In genomic region chr17:79835953-79836951, GRCh38 we compare ENCODE assay signal across 8 cellular contexts. TPM values are rescaled to one million over a fixed set of nuclear protein-coding genes. Genes with fewer than 3 reads are reported as not detected.
DNase-seq lines count a peak whose midpoint lies in the region; ATAC-seq, FAIRE-seq and TF ChIP-seq lines count a peak whose summit lies in the region.

No MANE protein-coding gene starts in this region.

- peak overlapping the region; percentile 6 to 87 for H3K18ac ChIP-seq in mesenchymal stem cell (ENCODE audit: low read depth in 1 of 2, low read length in 2 of 2)

- CTCF ChIA-PET in GM12878 (lab: Yijun Ruan, JAX) = interaction anchor here (0.9 to 3.3 kb wide), 11 partner anchors 9 to 134 kb away, joined by 3 to 19 read pairs (median 3); partner anchors contain the start of gene CBX8

- 0 out of 2 replicates have a peak, but pooled peaks cover 5% of the 10 kb centered on the region for H4K20me1 ChIP-seq in GM12878 (ENCODE audit: control insufficient read depth, insufficient read depth)

- H3K4me2 ChIP-seq in GM12878 (ENCODE audit: control insufficient read depth, insufficient read depth) = peak overlapping the region; percentile 79
- H3K4me2 ChIP-seq in mesenchymal stem cell (ENCODE audit: low read length, poor library complexity, severe bottlenecking) = peak overlapping the region; percentile 100

- RAD21 ChIA-PET in GM12878 (lab: Charles Lee; ENCODE audit: unreplicated experiment) = interaction anchor here (0.7 to 2.1 kb wide), 9 partner anchors 15 to 87 kb away, joined by 3 to 10 read pairs (median 3); partner anchors contain the start of gene CBX8

- peak overlapping the region in 1 of 2 experiments; percentile 43 for H2BK12ac ChIP-seq in mesenchymal stem cell (ENCODE audit: low read length in 2 of 2)

- H3K9ac ChIP-seq in GM12878 (ENCODE audit: control insufficient read depth, insufficient read depth, low read length) = peak overlapping the region; percentile 84
- H3K9ac ChIP-seq in mesenchymal stem cell (ENCODE audit: low read length) = no peak overlapping the region

- H3K79me2 ChIP-seq in GM12878 (ENCODE audit: control insufficient read depth, insufficient read depth, low read length) = peaks cover 22% of the 10 kb centered on the region

- TF ChIP-seq RAD21 in GM12878 (IDR thresholded peaks at IDR 0.05; ENCODE audit: insufficient read depth, low read depth, low read length) = no peak

- intact Hi-C loops in GM12878 (cut with micrococcal nuclease; ENCODE audit: unreplicated experiment) = loop anchor here (5.0 kb wide), 2 partner anchors 34 to 89 kb away; no protein-coding TSS in a partner anchor

- no peak overlapping the region for H2BK5ac ChIP-seq in mesenchymal stem cell (ENCODE audit: low read depth, low read length, poor library complexity, severe bottlenecking)

- peak overlapping the region; percentile 95; the same call in 1 of the 2 replicates for H3K4me3 ChIP-seq in GM12878
- H3K4me3 ChIP-seq in mesenchymal stem cell (ENCODE audit: insufficient read depth in 1 of 2, low read depth in 1 of 2, low read length in 2 of 2) = peak overlapping the region; percentile 36 to 95

- peaks cover 40% of the 10 kb centered on the region for H3K79me1 ChIP-seq in mesenchymal stem cell (replicated peaks; ENCODE audit: low read length, poor library complexity, severe bottlenecking)

- in situ Hi-C loops in GM12878 (cut with MboI) = no loop called here

- peak overlapping the region in 1 of 2 experiments; percentile 76 for H3K23ac ChIP-seq in mesenchymal stem cell (ENCODE audit: low read length in 2 of 2)

- peak overlapping the region; percentile 39 for H2BK120ac ChIP-seq in mesenchymal stem cell (ENCODE audit: low read depth, low read length)

- POLR2A ChIA-PET in GM12878 (lab: Charles Lee) = interaction anchor here (1.0 to 1.6 kb wide), 6 partner anchors 25 to 91 kb away, joined by 3 to 11 read pairs (median 4); partner anchors contain the start of gene CBX8

- no peak for TF ChIP-seq POLR2A in GM12878 (IDR thresholded peaks at IDR 0.05; ENCODE audit: low read depth, low read length)

- H3K36me3 ChIP-seq in GM12878 (ENCODE audit: control insufficient read depth in 2 of 2, insufficient read depth in 2 of 2, low read length in 1 of 2) (peaks cover 0 to 17% of the 10 kb centered on the region in 2 experiments; a peak in 2 of 4 replicates), mesenchymal stem cell (ENCODE audit: control insufficient read depth in 1 of 2, insufficient read depth in 2 of 2, low read depth in 1 of 2, low read length in 2 of 2) (peaks cover 16 to 38% of the 10 kb centered on the region in 2 experiments)

- 70% methylated on average over 41 of the region's 42 CpGs for WGBS in GM12878 (ENCODE audit: insufficient coverage, insufficient replicate concordance, low lambda C conversion rate, missing lambda C conversion rate)
- 24% methylated on average over 37 of the region's 42 CpGs for WGBS in mesenchymal stem cell

- TF ChIP-seq CTCF in GM12878 (IDR thresholded peaks at IDR 0.05 in 2 of 3, conservative IDR thresholded peaks at IDR 0.05 in 1 of 3; ENCODE audit: control insufficient read depth in 2 of 3, extremely low read depth in 1 of 3, insufficient read depth in 1 of 3, low read depth in 3 of 3, low read length in 3 of 3) = no peak

- FAIRE-seq in GM12878 (lab: Jason Lieb, UNC) = no peak

- peak; percentile 92 for DNase-seq in DMS153 (lab: John Stamatoyannopoulos, UW)
- peak; percentile 60 for DNase-seq in NCI-H187 treated with DMSO at 0.1 percent for 48 hours (lab: John Stamatoyannopoulos, UW)
- DNase-seq in GM12878 (ENCODE audit: low read depth, low spot score) = no peak
- DNase-seq in mesenchymal stem cell = peak; percentile 61
- DNase-seq in AG08396 (ENCODE audit: low spot score) = no peak
- no peak for DNase-seq in GM19240 (ENCODE audit: insufficient read length, low spot score)

- H3K27me3 ChIP-seq in GM12878 (replicated peaks in 1 of 2; ENCODE audit: control insufficient read depth in 2 of 2, insufficient read depth in 2 of 2, low read length in 1 of 2) (peaks cover 7% of the 10 kb centered on the region in 2 experiments; a peak in 3 of 4 replicates), mesenchymal stem cell (ENCODE audit: control insufficient read depth in 1 of 2, insufficient read depth in 1 of 2, low read length in 2 of 2) (peaks cover 13 to 15% of the 10 kb centered on the region in 2 experiments)

- BruUV-seq in GM12878 (replicated peaks; lab: Mats Ljungman, UMichigan) = no TSS peak

- H4K8ac ChIP-seq in mesenchymal stem cell (ENCODE audit: low read length) = no peak overlapping the region

- peak overlapping the region; percentile 26 for H2AK5ac ChIP-seq in mesenchymal stem cell (ENCODE audit: low read length, severe bottlenecking)

- H3K14ac ChIP-seq in mesenchymal stem cell (ENCODE audit: low read length in 2 of 2) = peak overlapping the region in 1 of 2 experiments; percentile 82

- peak overlapping the region; percentile 61 for H4K91ac ChIP-seq in mesenchymal stem cell (ENCODE audit: low read length)

- H3K4me1 ChIP-seq in GM12878 (ENCODE audit: control insufficient read depth, insufficient read depth, low read length) (peaks cover 13% of the 10 kb centered on the region), mesenchymal stem cell (ENCODE audit: control insufficient read depth, insufficient read depth, low read depth, low read length) (peaks cover 68% of the 10 kb centered on the region)

- ATAC-seq in GM12878 (no peak), GM18502 (IDR thresholded peaks at IDR 0.05; ENCODE audit: poor library complexity, unreplicated experiment) (no peak), GM21526 (IDR thresholded peaks at IDR 0.05; ENCODE audit: low FRiP score, unreplicated experiment) (no peak)

- H2AFZ ChIP-seq in GM12878 (ENCODE audit: control insufficient read depth, low read depth, low read length) = no peak overlapping the region
- H2AFZ ChIP-seq in mesenchymal stem cell (ENCODE audit: low read depth, low read length) = no peak overlapping the region

- H3K9me3 ChIP-seq in GM12878 (replicated peaks; ENCODE audit: control insufficient read depth, insufficient read depth, low read length) (no peaks in the 10 kb centered on the region; the same call in 2 of the 3 replicates), mesenchymal stem cell (ENCODE audit: control insufficient read depth, low read length) (no peaks in the 10 kb centered on the region)

- H3K4ac ChIP-seq in mesenchymal stem cell (ENCODE audit: low read depth in 1 of 2, low read length in 2 of 2) = peak overlapping the region in 1 of 2 experiments; percentile 13

- H3K27ac ChIP-seq in GM12878 (ENCODE audit: control insufficient read depth, insufficient read depth) (peak overlapping the region; percentile 70), mesenchymal stem cell (ENCODE audit: low read length, poor library complexity, severe bottlenecking) (no peak overlapping the region)

- SMC1A ChIA-PET in GM12878 (lab: Charles Lee; ENCODE audit: uncharacterized antibody, unreplicated experiment) = interaction anchor here (0.8 to 1.6 kb wide), 4 partner anchors 28 to 95 kb away, joined by 3 to 7 read pairs (median 4); no protein-coding TSS in a partner anchor

- no peak for TF ChIP-seq EP300 in GM12878 (IDR thresholded peaks at IDR 0.05; ENCODE audit: borderline replicate concordance in 1 of 2, control insufficient read depth in 1 of 2, low read depth in 2 of 2, low read length in 2 of 2)

- no peak overlapping the region for H2BK15ac ChIP-seq in mesenchymal stem cell (ENCODE audit: low read depth, poor library complexity, severe bottlenecking)

RNA-seq across cellular contexts. Expression of gene CBX4, which starts 3.0 kb away (rescaled TPM):
- 12.4 and 13.3 TPM in 2 replicates for total RNA-seq in GM12878 (2013; cell fraction: nucleolus; rRNA removed)
- 14.5 and 15.5 TPM in 2 replicates for total RNA-seq in GM12878 (2014; rRNA removed)
- total RNA-seq in GM12878 (2014; rRNA removed; fragmentation: Illumina TruSeq; extraction: Trizol) = 4.3 and 4.6 TPM in 2 replicates
- 23.1 and 24.6 TPM in 2 replicates for total RNA-seq in GM12878 (2021)
- 3.0 TPM for polyA plus RNA-seq in GM12878 (2011; ENCODE audit: low read depth)
- polyA plus RNA-seq in GM12878 (2011; rRNA removed) = 9.1 and 11.3 TPM in 2 replicates
- 10.8 and 17.6 TPM in 2 replicates for polyA plus RNA-seq in GM12878 (2011; cell fraction: cytosol; rRNA removed)
- 40.0 and 48.6 TPM in 2 replicates for polyA plus RNA-seq in GM12878 (2011; cell fraction: nucleus; rRNA removed)
- polyA plus RNA-seq in GM12878 (2012) = 12.7 and 18.0 TPM in 2 replicates
- 1.7 and 4.2 TPM in 2 replicates for polyA plus RNA-seq in GM12878 (2014; fragmentation: Illumina TruSeq; extraction: Trizol)
- 1 to 10 TPM in 1 of 2 experiments, under 1 TPM in 1; 0.69 to 1.2 TPM for polyA plus RNA-seq in GM12878 (2014; fragmentation: Nextera tagmentation; extraction: Ambion mirVana)
- polyA plus RNA-seq in GM12878 (2014; rRNA removed) = 19.6 and 20.4 TPM in 2 replicates
- polyA plus RNA-seq in GM12878 (2016; fragmentation: Nextera tagmentation; extraction: Ambion mirVana) = 1 to 10 TPM; 1.6 to 1.8 TPM
- 5.6 and 15.7 TPM in 2 replicates for polyA minus RNA-seq in GM12878 (2011; rRNA and poly(A)+ RNA removed)
- 13.2 and 17.0 TPM in 2 replicates for polyA minus RNA-seq in GM12878 (2011; cell fraction: cytosol; rRNA and poly(A)+ RNA removed)
- polyA minus RNA-seq in GM12878 (2011; cell fraction: nucleus; rRNA and poly(A)+ RNA removed) = 11.6 and 17.4 TPM in 2 replicates
- 21.6 TPM for polyA plus RNA-seq in mesenchymal stem cell (2013, experiment 1 of 2)
- polyA plus RNA-seq in mesenchymal stem cell (2013, experiment 2 of 2) = 21.8 TPM

RNA-seq across cellular contexts. Expression of gene CBX8, which starts 39.4 kb away (rescaled TPM):
- total RNA-seq in GM12878 (2013; cell fraction: nucleolus; rRNA removed) = 3.7 and 4.0 TPM in 2 replicates
- 1.6 and 1.9 TPM in 2 replicates for total RNA-seq in GM12878 (2014; rRNA removed)
- total RNA-seq in GM12878 (2014; rRNA removed; fragmentation: Illumina TruSeq; extraction: Trizol) = 1.5 and 1.9 TPM in 2 replicates
- 6.3 and 6.7 TPM in 2 replicates for total RNA-seq in GM12878 (2021)
- polyA plus RNA-seq in GM12878 (2011; ENCODE audit: low read depth) = 0.80 TPM
- polyA plus RNA-seq in GM12878 (2011; rRNA removed) = 0.35 and 0.64 TPM in 2 replicates
- polyA plus RNA-seq in GM12878 (2011; cell fraction: cytosol; rRNA removed) = 1.4 and 1.6 TPM in 2 replicates
- polyA plus RNA-seq in GM12878 (2011; cell fraction: nucleus; rRNA removed) = 2.8 and 6.6 TPM in 2 replicates
- 1.8 and 3.9 TPM in 2 replicates for polyA plus RNA-seq in GM12878 (2012)
- 0.57 and 1.2 TPM in 2 replicates for polyA plus RNA-seq in GM12878 (2014; fragmentation: Illumina TruSeq; extraction: Trizol)
- polyA plus RNA-seq in GM12878 (2014; fragmentation: Nextera tagmentation; extraction: Ambion mirVana) = under 1 TPM; 0.03 to 0.16 TPM
- 1.9 and 2.1 TPM in 2 replicates for polyA plus RNA-seq in GM12878 (2014; rRNA removed)
- 1 to 10 TPM; 2.1 to 3.4 TPM for polyA plus RNA-seq in GM12878 (2016; fragmentation: Nextera tagmentation; extraction: Ambion mirVana)
- 0.59 and 0.67 TPM in 2 replicates for polyA minus RNA-seq in GM12878 (2011; rRNA and poly(A)+ RNA removed)
- polyA minus RNA-seq in GM12878 (2011; cell fraction: cytosol; rRNA and poly(A)+ RNA removed) = 1.2 TPM in 2 replicates
- 0.48 and 0.86 TPM in 2 replicates for polyA minus RNA-seq in GM12878 (2011; cell fraction: nucleus; rRNA and poly(A)+ RNA removed)
- polyA plus RNA-seq in mesenchymal stem cell (2013, experiment 1 of 2) = 2.9 TPM
- 2.8 TPM for polyA plus RNA-seq in mesenchymal stem cell (2013, experiment 2 of 2)

RNA-seq across cellular contexts. Expression of gene CBX2, which starts 58.3 kb away (rescaled TPM):
- total RNA-seq in GM12878 (2013; cell fraction: nucleolus; rRNA removed) = 7.7 and 8.1 TPM in 2 replicates
- 4.1 and 5.9 TPM in 2 replicates for total RNA-seq in GM12878 (2014; rRNA removed)
- total RNA-seq in GM12878 (2014; rRNA removed; fragmentation: Illumina TruSeq; extraction: Trizol) = 3.4 and 3.5 TPM in 2 replicates
- total RNA-seq in GM12878 (2021) = 7.5 and 8.5 TPM in 2 replicates
- polyA plus RNA-seq in GM12878 (2011; ENCODE audit: low read depth) = 0.35 TPM
- polyA plus RNA-seq in GM12878 (2011; rRNA removed) = 1.9 and 3.7 TPM in 2 replicates
- polyA plus RNA-seq in GM12878 (2011; cell fraction: cytosol; rRNA removed) = 5.0 and 6.4 TPM in 2 replicates
- polyA plus RNA-seq in GM12878 (2011; cell fraction: nucleus; rRNA removed) = 8.9 and 13.7 TPM in 2 replicates
- 1.1 and 1.8 TPM in 2 replicates for polyA plus RNA-seq in GM12878 (2012)
- polyA plus RNA-seq in GM12878 (2014; fragmentation: Illumina TruSeq; extraction: Trizol) = 1.0 and 3.1 TPM in 2 replicates
- polyA plus RNA-seq in GM12878 (2014; fragmentation: Nextera tagmentation; extraction: Ambion mirVana) = under 1 TPM; 0.35 to 0.44 TPM
- 4.7 and 6.2 TPM in 2 replicates for polyA plus RNA-seq in GM12878 (2014; rRNA removed)
- 1 to 10 TPM; 5.8 to 6.5 TPM for polyA plus RNA-seq in GM12878 (2016; fragmentation: Nextera tagmentation; extraction: Ambion mirVana)
- polyA minus RNA-seq in GM12878 (2011; rRNA and poly(A)+ RNA removed) = 3.1 and 6.5 TPM in 2 replicates
- 2.8 and 2.9 TPM in 2 replicates for polyA minus RNA-seq in GM12878 (2011; cell fraction: cytosol; rRNA and poly(A)+ RNA removed)
- 3.7 and 7.4 TPM in 2 replicates for polyA minus RNA-seq in GM12878 (2011; cell fraction: nucleus; rRNA and poly(A)+ RNA removed)
- polyA plus RNA-seq in mesenchymal stem cell (2013, experiment 1 of 2) = 2.2 TPM
- polyA plus RNA-seq in mesenchymal stem cell (2013, experiment 2 of 2) = 1.9 TPM

Comparison
In these comparisons a context has a peak if more than half of its experiments do, and no peak if none do; other contexts are left out.
1. DNase-seq: peak in DMS153 (single experiment), NCI-H187 treated with DMSO at 0.1 percent for 48 hours (single experiment) and mesenchymal stem cell (single experiment); none in GM12878 (single experiment), AG08396 (single experiment) and GM19240 (single experiment).